Comparison of ENCODE assay signal across 1 cellular context in genomic region chr14:29681308-29681707, GRCh38.
TF ChIP-seq lines count a peak whose summit lies in the region.

No MANE protein-coding gene starts in this region.

TF ChIP-seq in IMR-90, 13 proteins besides CTCF, POLR2A, EP300 and RAD21:
- TF ChIP-seq ELK1 (IDR thresholded peaks at IDR 0.05; ENCODE audit: borderline replicate concordance, low read depth, low read length) (no peak), CEBPB (IDR thresholded peaks at IDR 0.05; ENCODE audit: low read depth, low read length) (no peak)
TF ChIP-seq in IMR-90: peak in this region for 0.
